9 cellular contexts compared by ENCODE assay signal in genomic region chr3:5095879-5096278, GRCh38. TPM values are rescaled to one million over a fixed set of nuclear protein-coding genes. Genes with fewer than 3 reads are reported as not detected.
DNase-seq lines count a peak whose midpoint lies in the region; ATAC-seq and TF ChIP-seq lines count a peak whose summit lies in the region.
"Had no signal": no experiment of that assay in that cellular context is flagged by ENCODE, and none has a peak within 500 bp of the region (broad histone marks: within the 10 kb centered on the region; RNA-seq: fewer than 3 reads in every experiment).

No MANE protein-coding gene starts in this region.

- no peak for ATAC-seq in CD8-positive, alpha-beta T cell
- no peak for ATAC-seq in GM21529 (IDR thresholded peaks at IDR 0.05; ENCODE audit: unreplicated experiment)

- no peak overlapping the region for H3K4me3 ChIP-seq in CD8-positive, alpha-beta T cell (ENCODE audit: low read depth, low read length)
- peak overlapping the region in 1 of 4 donors; percentile 31 for H3K4me3 ChIP-seq in adrenal gland
- H3K4me3 ChIP-seq in right atrium auricular region, result peak overlapping the region; percentile 23 to 38
- H3K4me3 ChIP-seq in WERI-Rb-1 (ENCODE audit: low read depth, low read length), result no peak overlapping the region

- no peaks in the 10 kb centered on the region for H3K9me3 Mint-ChIP-seq in CD8-positive, alpha-beta T cell
- no peaks in the 10 kb centered on the region for H3K9me3 Mint-ChIP-seq in progenitor cell of endocrine pancreas (ENCODE audit: low read depth)

- no peak for TF ChIP-seq CTCF in CD8-positive, alpha-beta T cell (IDR thresholded peaks at IDR 0.05)
- TF ChIP-seq CTCF in adrenal gland (IDR thresholded peaks at IDR 0.05) (no peak), right atrium auricular region (IDR thresholded peaks at IDR 0.05) (peak in 1 of 2 donors; percentile 30), progenitor cell of endocrine pancreas (IDR thresholded peaks at IDR 0.05; ENCODE audit: unreplicated experiment) (peak; percentile 52), WERI-Rb-1 (IDR thresholded peaks at IDR 0.05; ENCODE audit: low read depth, low read length) (no peak)

- no peak overlapping the region for H3K27ac ChIP-seq in CD8-positive, alpha-beta T cell (ENCODE audit: low read depth, low read length)
- H3K27ac ChIP-seq in adrenal gland, result no peak overlapping the region
- peak overlapping the region; percentile 38 to 56 for H3K27ac ChIP-seq in right atrium auricular region
- no peak overlapping the region for H3K27ac ChIP-seq in WERI-Rb-1

- H3K4me1 Mint-ChIP-seq in CD8-positive, alpha-beta T cell (ENCODE audit: low read depth), result peaks cover 5% of the 10 kb centered on the region
- peaks cover 3% of the 10 kb centered on the region for H3K4me1 Mint-ChIP-seq in progenitor cell of endocrine pancreas (ENCODE audit: low read depth)

- POLR2A ChIA-PET in CD8-positive, alpha-beta T cell (lab: Charles Lee), result no interaction called here

- H3K27me3 ChIP-seq in CD8-positive, alpha-beta T cell (ENCODE audit: insufficient read depth, low read length), result no peaks in the 10 kb centered on the region
- H3K27me3 ChIP-seq in adrenal gland, result no peaks in the 10 kb centered on the region
- no peaks in the 10 kb centered on the region for H3K27me3 ChIP-seq in right atrium auricular region
- no peaks in the 10 kb centered on the region for H3K27me3 ChIP-seq in WERI-Rb-1 (ENCODE audit: insufficient read depth, low read depth, severe bottlenecking)

- H3K27ac Mint-ChIP-seq in CD8-positive, alpha-beta T cell, result no peak overlapping the region
- no peak overlapping the region for H3K27ac Mint-ChIP-seq in progenitor cell of endocrine pancreas

- WGBS in adrenal gland, 4 donors, result 1 to 8% (median 3%) methylated on average over 9 to 33 of the region's 33 CpGs

- H3K36me3 ChIP-seq in CD8-positive, alpha-beta T cell (ENCODE audit: insufficient read depth, low read length), result no peaks in the 10 kb centered on the region
- H3K36me3 ChIP-seq in adrenal gland (replicated peaks in 1 of 2) (no peaks in the 10 kb centered on the region), right atrium auricular region (no peaks in the 10 kb centered on the region), WERI-Rb-1 (no peaks in the 10 kb centered on the region)

- H3K4me1 ChIP-seq in CD8-positive, alpha-beta T cell (ENCODE audit: insufficient read depth, low read length), result no peaks in the 10 kb centered on the region
- H3K4me1 ChIP-seq in adrenal gland (replicated peaks in 1 of 2) (no peaks in the 10 kb centered on the region), right atrium auricular region (peaks cover 0 to 12% of the 10 kb centered on the region in 2 donors)

- H3K36me3 Mint-ChIP-seq in CD8-positive, alpha-beta T cell, result no peaks in the 10 kb centered on the region
- H3K36me3 Mint-ChIP-seq in progenitor cell of endocrine pancreas (ENCODE audit: insufficient read depth), result no peaks in the 10 kb centered on the region

- peak overlapping the region; percentile 3 for H3K4me3 Mint-ChIP-seq in CD8-positive, alpha-beta T cell
- H3K4me3 Mint-ChIP-seq in progenitor cell of endocrine pancreas (ENCODE audit: low read depth), result peak overlapping the region; percentile 56

- peak in 1 of 7 experiments; percentile 5 for DNase-seq in CD8-positive, alpha-beta T cell
- DNase-seq in adrenal gland, result peak in 4 of 7 donors; percentile 6 to 55 (median 26)
- no peak for DNase-seq in right atrium auricular region (ENCODE audit: low spot score)
- DNase-seq in progenitor cell of endocrine pancreas (ENCODE audit: low spot score, unreplicated experiment), result peak; percentile 49
- DNase-seq in effector CD4-positive, alpha-beta T cell, result no peak
- DNase-seq in WERI-Rb-1, result no peak
- no peak for DNase-seq in NCI-H1694 (lab: John Stamatoyannopoulos, UW)
- DNase-seq: MM.1S had no signal

- CTCF ChIA-PET in CD8-positive, alpha-beta T cell (lab: Charles Lee), result interaction anchor here (0.8 kb wide), 1 partner anchor 26 kb away, joined by 3 read pairs; no protein-coding TSS in a partner anchor

- intact Hi-C loops in CD8-positive, alpha-beta T cell (cut with DNase I, micrococcal nuclease), result no loop called here
- intact Hi-C loops in adrenal gland (cut with DNase I), result no loop called here

- peaks cover 33% of the 10 kb centered on the region for H3K27me3 Mint-ChIP-seq in CD8-positive, alpha-beta T cell (ENCODE audit: low read depth)
- peaks cover 39% of the 10 kb centered on the region for H3K27me3 Mint-ChIP-seq in progenitor cell of endocrine pancreas

- TF ChIP-seq POLR2A in adrenal gland (IDR thresholded peaks at IDR 0.05), result no peak

- H3K9me3 ChIP-seq in CD8-positive, alpha-beta T cell (ENCODE audit: low read length), result no peaks in the 10 kb centered on the region
- H3K9me3 ChIP-seq in adrenal gland (replicated peaks in 1 of 3), result no peaks in the 10 kb centered on the region
- H3K9me3 ChIP-seq in right atrium auricular region, result no peaks in the 10 kb centered on the region
- H3K9me3 ChIP-seq in WERI-Rb-1 (ENCODE audit: severe bottlenecking), result peaks cover 2% of the 10 kb centered on the region

RNA-seq across cellular contexts. Expression of gene ARL8B, which starts 26.2 kb away (rescaled TPM):
- total RNA-seq in CD8-positive, alpha-beta T cell, result 10 to 100 TPM; 54.1 to 61.7 TPM
- total RNA-seq in adrenal gland (10 to 100 TPM; 30.4 to 78.0 (median 55.9) TPM), right atrium auricular region (10 to 100 TPM; 33.9 to 35.6 TPM), progenitor cell of endocrine pancreas (36.8 and 37.7 TPM in 2 replicates)
- polyA plus RNA-seq in adrenal gland, result 100 to 1,000 TPM in 1 of 3 donors, 10 to 100 TPM in 2; 27.8 to 131 (median 36.5) TPM

Comparison
In these comparisons a context has a peak if more than half of its experiments do, and no peak if none do; other contexts are left out.
1. DNase-seq: peak in adrenal gland (4 of 7) and progenitor cell of endocrine pancreas (single experiment); none in right atrium auricular region (single experiment), effector CD4-positive, alpha-beta T cell (single experiment), WERI-Rb-1 (single experiment) and NCI-H1694 (single experiment).
2. H3K27ac ChIP-seq: peak in right atrium auricular region (2 of 2); none in CD8-positive, alpha-beta T cell (single experiment), adrenal gland (0 of 5) and WERI-Rb-1 (single experiment).
3. H3K4me3 ChIP-seq: peak in right atrium auricular region (2 of 2); none in CD8-positive, alpha-beta T cell (single experiment) and WERI-Rb-1 (single experiment).